ENCODE assay signal across 8 cellular contexts in the genomic region with DNA sequence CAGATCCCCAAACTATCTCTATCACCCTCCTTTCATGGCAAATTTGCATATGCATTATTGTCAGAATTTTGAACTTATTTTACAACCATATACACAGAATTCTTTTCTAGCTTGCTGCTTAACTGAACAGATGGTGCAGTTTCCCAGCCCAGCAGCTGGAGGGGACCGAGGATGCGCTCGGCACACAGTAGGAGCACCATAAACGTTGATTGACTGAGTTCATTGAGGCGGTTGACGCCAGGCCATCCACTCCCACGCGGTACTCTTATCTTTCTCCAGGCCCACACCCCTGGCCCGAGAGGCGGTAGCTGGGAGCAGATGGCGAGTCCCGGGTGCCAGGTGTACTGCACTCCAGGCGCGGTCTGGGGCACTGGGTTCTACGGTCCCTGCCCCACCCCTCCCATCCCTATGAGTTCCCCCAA. TPM values are rescaled to one million over a fixed set of nuclear protein-coding genes. Genes with fewer than 3 reads are reported as not detected.
A peak's percentile ranks its signal among the peaks of the same experiment; 100 is the strongest.
DNase-seq lines count a peak whose midpoint lies in the region; ATAC-seq, FAIRE-seq and TF ChIP-seq lines count a peak whose summit lies in the region.

No MANE protein-coding gene starts in this region.

- intact Hi-C loops in activated T-helper 2 cell treated with anti-CD3 and anti-CD28 coated beads, Interferon-gamma antibody, Interleukin-2, Interleukin-4, amounts not matched to agents 10 μg/mL and 5 μg/mL and 100 μg/mL, durations not matched to agents 14 hours and 24 hours and 36 hours (cut with micrococcal nuclease): loop anchor here (5.0 kb wide), 2 partner anchors 404 to 1184 kb away; partner anchors contain the start of gene E2F3

- H3K4me3 Mint-ChIP-seq in activated T-helper 2 cell treated with anti-CD3 and anti-CD28 coated beads, Interferon-gamma antibody, Interleukin-2, Interleukin-4, amounts not matched to agents 10 μg/mL and 5 μg/mL and 100 μg/mL, durations not matched to agents 14 hours and 24 hours and 36 hours (ENCODE audit: low read depth): peak overlapping the region; percentile 93
- H3K4me3 Mint-ChIP-seq in stimulated activated effector memory CD8-positive, alpha-beta T cell treated with anti-CD3 and anti-CD28 coated beads, Interleukin-12 subunit alpha, Interleukin-12 subunit beta, amount 100 ng/mL, for 72 hours: peak overlapping the region; percentile 92

- no peak for TF ChIP-seq POLR2A in GM12891 (IDR thresholded peaks at IDR 0.05; ENCODE audit: low read depth, low read length)

- no peaks in the 10 kb centered on the region for H3K36me3 Mint-ChIP-seq in activated T-helper 2 cell treated with anti-CD3 and anti-CD28 coated beads, Interferon-gamma antibody, Interleukin-2, Interleukin-4, amounts not matched to agents 10 μg/mL and 5 μg/mL and 100 μg/mL, durations not matched to agents 14 hours and 24 hours and 36 hours (ENCODE audit: low read depth)
- no peaks in the 10 kb centered on the region for H3K36me3 Mint-ChIP-seq in stimulated activated effector memory CD8-positive, alpha-beta T cell treated with anti-CD3 and anti-CD28 coated beads, Interleukin-12 subunit alpha, Interleukin-12 subunit beta, amount 100 ng/mL, for 72 hours

- FAIRE-seq in GM12891 (lab: Jason Lieb, UNC): peak; percentile 73

- no peak for DNase-seq in GM12891 (ENCODE audit: insufficient read length, low spot score)
- DNase-seq in activated T-helper 2 cell treated with anti-CD3 and anti-CD28 coated beads, Interferon-gamma antibody, Interleukin-2, Interleukin-4, amounts not matched to agents 10 μg/mL and 5 μg/mL and 100 μg/mL, durations not matched to agents 14 hours and 24 hours and 36 hours (ENCODE audit: low spot score): no peak
- DNase-seq in stimulated activated effector memory CD8-positive, alpha-beta T cell treated with anti-CD3 and anti-CD28 coated beads, Interleukin-12 subunit alpha, Interleukin-12 subunit beta, amount 100 ng/mL, for 72 hours (ENCODE audit: low spot score in 2 of 2): no peak
- no peak for DNase-seq in DMS79 treated with DMSO at 0.1 percent for 48 hours (lab: John Stamatoyannopoulos, UW)

- H3K27ac Mint-ChIP-seq in activated T-helper 2 cell treated with anti-CD3 and anti-CD28 coated beads, Interferon-gamma antibody, Interleukin-2, Interleukin-4, amounts not matched to agents 10 μg/mL and 5 μg/mL and 100 μg/mL, durations not matched to agents 14 hours and 24 hours and 36 hours: no peak overlapping the region
- H3K27ac Mint-ChIP-seq in stimulated activated effector memory CD8-positive, alpha-beta T cell treated with anti-CD3 and anti-CD28 coated beads, Interleukin-12 subunit alpha, Interleukin-12 subunit beta, amount 100 ng/mL, for 72 hours: no peak overlapping the region

- H3K4me3 ChIP-seq in iPS-11a (ENCODE audit: low read depth, low read length): peak overlapping the region; percentile 73

- peaks cover 40% of the 10 kb centered on the region for H3K27me3 Mint-ChIP-seq in activated T-helper 2 cell treated with anti-CD3 and anti-CD28 coated beads, Interferon-gamma antibody, Interleukin-2, Interleukin-4, amounts not matched to agents 10 μg/mL and 5 μg/mL and 100 μg/mL, durations not matched to agents 14 hours and 24 hours and 36 hours (ENCODE audit: low read depth)

- H3K9me3 Mint-ChIP-seq in activated T-helper 2 cell treated with anti-CD3 and anti-CD28 coated beads, Interferon-gamma antibody, Interleukin-2, Interleukin-4, amounts not matched to agents 10 μg/mL and 5 μg/mL and 100 μg/mL, durations not matched to agents 14 hours and 24 hours and 36 hours: peaks cover 8% of the 10 kb centered on the region
- peaks cover 2% of the 10 kb centered on the region for H3K9me3 Mint-ChIP-seq in stimulated activated effector memory CD8-positive, alpha-beta T cell treated with anti-CD3 and anti-CD28 coated beads, Interleukin-12 subunit alpha, Interleukin-12 subunit beta, amount 100 ng/mL, for 72 hours

- H3K4me1 Mint-ChIP-seq in activated T-helper 2 cell treated with anti-CD3 and anti-CD28 coated beads, Interferon-gamma antibody, Interleukin-2, Interleukin-4, amounts not matched to agents 10 μg/mL and 5 μg/mL and 100 μg/mL, durations not matched to agents 14 hours and 24 hours and 36 hours (ENCODE audit: low read depth): peaks cover 13% of the 10 kb centered on the region
- peaks cover 16% of the 10 kb centered on the region for H3K4me1 Mint-ChIP-seq in stimulated activated effector memory CD8-positive, alpha-beta T cell treated with anti-CD3 and anti-CD28 coated beads, Interleukin-12 subunit alpha, Interleukin-12 subunit beta, amount 100 ng/mL, for 72 hours

- ATAC-seq in HG03039 (IDR thresholded peaks at IDR 0.05; ENCODE audit: unreplicated experiment) (peak; percentile 14), HG03108 (IDR thresholded peaks at IDR 0.05; ENCODE audit: unreplicated experiment) (no peak), HG02840 (IDR thresholded peaks at IDR 0.05; ENCODE audit: low FRiP score, unreplicated experiment) (no peak)
- no peak for ATAC-seq in stimulated activated effector memory CD8-positive, alpha-beta T cell treated with anti-CD3 and anti-CD28 coated beads, Interleukin-12 subunit alpha, Interleukin-12 subunit beta, amount 100 ng/mL, for 72 hours

TF ChIP-seq in GM12891, 5 proteins besides CTCF, POLR2A, EP300 and RAD21:
- TF ChIP-seq PAX5 (IDR thresholded peaks at IDR 0.05; ENCODE audit: insufficient read depth, low read length, severe bottlenecking) (no peak), POU2F2 (IDR thresholded peaks at IDR 0.05; ENCODE audit: low read depth, low read length) (peak; percentile 52; the same call in 1 of the 2 replicates)

RNA-seq across cellular contexts. Expression of gene SOX4, which starts 6.8 kb away (rescaled TPM):
- polyA plus RNA-seq in GM12891 (2012; ENCODE audit: low read depth, missing spikeins): 19.5 TPM
- total RNA-seq in activated T-helper 2 cell treated with anti-CD3 and anti-CD28 coated beads, Interferon-gamma antibody, Interleukin-2, Interleukin-4, amounts not matched to agents 10 μg/mL and 5 μg/mL and 100 μg/mL, durations not matched to agents 14 hours and 24 hours and 36 hours: 20.3 and 20.8 TPM in 2 replicates
